Comparison of ENCODE assay signal across 9 cellular contexts in the genomic region with DNA sequence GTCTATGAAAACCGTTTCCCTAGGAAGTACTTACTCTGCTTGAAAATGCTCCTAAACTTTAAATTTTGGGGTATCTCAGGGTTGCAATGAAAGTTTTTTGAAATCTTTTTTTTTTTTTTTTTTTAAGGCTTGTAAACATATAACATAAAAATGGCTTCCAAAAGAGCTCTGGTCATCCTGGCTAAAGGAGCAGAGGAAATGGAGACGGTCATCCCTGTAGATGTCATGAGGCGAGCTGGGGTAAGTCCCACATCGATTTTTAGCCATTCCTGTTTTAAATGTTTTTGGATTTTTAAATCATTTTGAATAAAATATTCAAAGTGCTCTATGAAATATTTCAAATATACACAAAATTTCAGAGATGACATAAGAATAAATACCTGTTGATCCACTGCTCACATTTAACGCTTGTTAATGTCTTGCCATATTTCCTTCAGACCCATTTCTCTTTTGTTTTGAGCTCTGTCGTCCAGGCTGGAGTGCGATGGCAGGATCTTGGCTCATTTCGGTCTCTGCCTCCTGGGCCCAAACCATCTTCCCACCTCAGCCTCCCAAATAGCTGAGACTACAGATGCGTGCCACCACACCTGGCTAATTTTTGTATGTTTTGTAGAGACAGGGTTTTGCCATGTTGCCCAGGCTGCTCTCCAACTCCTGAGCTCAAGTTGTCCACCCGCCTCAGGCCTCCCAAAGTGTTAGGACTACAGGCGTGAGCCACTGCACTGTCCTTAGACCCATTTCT. TPM values are rescaled to one million over a fixed set of nuclear protein-coding genes. Genes with fewer than 3 reads are reported as not detected.
DNase-seq lines count a peak whose midpoint lies in the region; ATAC-seq and TF ChIP-seq lines count a peak whose summit lies in the region.
"Had no signal": no experiment of that assay in that cellular context is flagged by ENCODE, and none has a peak within 500 bp of the region (broad histone marks: within the 10 kb centered on the region; RNA-seq: fewer than 3 reads in every experiment).

No MANE protein-coding gene starts in this region.

- no peaks in the 10 kb centered on the region for H3K27me3 ChIP-seq in GM23338 (ENCODE audit: insufficient read depth)
- no peaks in the 10 kb centered on the region for H3K27me3 ChIP-seq in SJCRH30
- no peaks in the 10 kb centered on the region for H3K27me3 ChIP-seq in esophagus muscularis mucosa

- H3K4me3 ChIP-seq in GM23338 (peak overlapping the region; percentile 92), SJCRH30 (peak overlapping the region; percentile 70), esophagus muscularis mucosa (peak overlapping the region; percentile 72 to 96 (median 94)), skeletal muscle cell (ENCODE audit: low read depth, low read length) (peak overlapping the region; percentile 85)

- H3K27me3 Mint-ChIP-seq in GM23338 (ENCODE audit: insufficient read depth, low read depth, poor library complexity): peaks cover 10% of the 10 kb centered on the region

- H3K4me1 ChIP-seq in GM23338 (ENCODE audit: insufficient read depth) (peaks cover 8% of the 10 kb centered on the region), SJCRH30 (no peaks in the 10 kb centered on the region), esophagus muscularis mucosa (peaks cover 38 to 70% (median 60%) of the 10 kb centered on the region in 4 donors)

- intact Hi-C loops in esophagus muscularis mucosa (cut with DNase I): loop anchor here (10.0 kb wide), 1 partner anchor 892 kb away; no protein-coding TSS in a partner anchor

- H3K4me3 Mint-ChIP-seq in GM23338: peak overlapping the region; percentile 98

- TF ChIP-seq CTCF in GM23338 (conservative IDR thresholded peaks at IDR 0.05; ENCODE audit: low read depth in 2 of 2) (no peak), esophagus muscularis mucosa (IDR thresholded peaks at IDR 0.05) (no peak)

- H3F3A ChIP-seq in GM23338 (replicated peaks; ENCODE audit: low read depth): no peaks in the 10 kb centered on the region; the same call in 1 of the 2 replicates

- no peak for TF ChIP-seq POLR2A in esophagus muscularis mucosa (IDR thresholded peaks at IDR 0.05; ENCODE audit: low read depth)

- TF ChIP-seq EP300 in esophagus muscularis mucosa (IDR thresholded peaks at IDR 0.05): no peak

- peaks cover 6% of the 10 kb centered on the region; the same call in 1 of the 3 replicates for H3K4me1 Mint-ChIP-seq in GM23338

- H4K20me1 ChIP-seq in GM23338 (replicated peaks; ENCODE audit: insufficient read depth): peaks cover 22% of the 10 kb centered on the region

- WGBS in esophagus muscularis mucosa: 83% methylated on average over 11 of the region's 11 CpGs

- no peak overlapping the region for H2AFZ ChIP-seq in GM23338

- H3K79me2 ChIP-seq in GM23338 (replicated peaks; ENCODE audit: insufficient read depth): peaks cover 59% of the 10 kb centered on the region

- in situ Hi-C loops in ACHN (cut with HindIII; ENCODE audit: low pct_ligation_motif_present, low pct_unique_long_range_greater_than_20kb, low sequenced_read_pairs): no loop called here

- H3K36me3 ChIP-seq in GM23338 (ENCODE audit: insufficient read depth) (peaks cover 42% of the 10 kb centered on the region), SJCRH30 (peaks cover 46% of the 10 kb centered on the region), esophagus muscularis mucosa (peaks cover 22 to 50% (median 41%) of the 10 kb centered on the region in 4 donors)

- peak overlapping the region; percentile 88; the same call in 1 of the 2 replicates for H3K27ac Mint-ChIP-seq in GM23338

- no peaks in the 10 kb centered on the region for H3K9me2 ChIP-seq in GM23338 (ENCODE audit: insufficient read depth)

- peak overlapping the region; percentile 88 for H3K4me2 ChIP-seq in GM23338

- DNase-seq in GM23338 (ENCODE audit: low spot score): no peak
- no peak for DNase-seq in SJCRH30
- DNase-seq in esophagus muscularis mucosa (ENCODE audit: extremely low spot score): no peak
- DNase-seq in skeletal muscle cell (ENCODE audit: low read depth): no peak
- no peak for DNase-seq in NCI-H128 (lab: John Stamatoyannopoulos, UW; ENCODE audit: unreplicated experiment)
- no peak for DNase-seq in NCI-H2029 (lab: John Stamatoyannopoulos, UW)
- no peak for DNase-seq in ACHN

- no peaks in the 10 kb centered on the region; the same call in 2 of the 3 replicates for H3K9me3 Mint-ChIP-seq in GM23338

- ATAC-seq in GM23338 (no peak), HG03108 (IDR thresholded peaks at IDR 0.05; ENCODE audit: unreplicated experiment) (no peak)

- peaks cover 55% of the 10 kb centered on the region for H3K36me3 Mint-ChIP-seq in GM23338 (ENCODE audit: low read depth)

- H3K9me3 ChIP-seq in SJCRH30 (replicated peaks) (no peaks in the 10 kb centered on the region), esophagus muscularis mucosa (no peaks in the 10 kb centered on the region)

- peak overlapping the region; percentile 21; the same call in 1 of the 2 replicates for H3K27ac ChIP-seq in GM23338 (ENCODE audit: low read depth)
- no peak overlapping the region; the same call in 1 of the 2 replicates for H3K27ac ChIP-seq in SJCRH30
- peak overlapping the region in 1 of 4 donors; percentile 97 for H3K27ac ChIP-seq in esophagus muscularis mucosa (replicated peaks in 1 of 4)

TF ChIP-seq in GM23338, 12 proteins besides CTCF, POLR2A, EP300 and RAD21 (continues in another document):
- TF ChIP-seq, protein P1, sequence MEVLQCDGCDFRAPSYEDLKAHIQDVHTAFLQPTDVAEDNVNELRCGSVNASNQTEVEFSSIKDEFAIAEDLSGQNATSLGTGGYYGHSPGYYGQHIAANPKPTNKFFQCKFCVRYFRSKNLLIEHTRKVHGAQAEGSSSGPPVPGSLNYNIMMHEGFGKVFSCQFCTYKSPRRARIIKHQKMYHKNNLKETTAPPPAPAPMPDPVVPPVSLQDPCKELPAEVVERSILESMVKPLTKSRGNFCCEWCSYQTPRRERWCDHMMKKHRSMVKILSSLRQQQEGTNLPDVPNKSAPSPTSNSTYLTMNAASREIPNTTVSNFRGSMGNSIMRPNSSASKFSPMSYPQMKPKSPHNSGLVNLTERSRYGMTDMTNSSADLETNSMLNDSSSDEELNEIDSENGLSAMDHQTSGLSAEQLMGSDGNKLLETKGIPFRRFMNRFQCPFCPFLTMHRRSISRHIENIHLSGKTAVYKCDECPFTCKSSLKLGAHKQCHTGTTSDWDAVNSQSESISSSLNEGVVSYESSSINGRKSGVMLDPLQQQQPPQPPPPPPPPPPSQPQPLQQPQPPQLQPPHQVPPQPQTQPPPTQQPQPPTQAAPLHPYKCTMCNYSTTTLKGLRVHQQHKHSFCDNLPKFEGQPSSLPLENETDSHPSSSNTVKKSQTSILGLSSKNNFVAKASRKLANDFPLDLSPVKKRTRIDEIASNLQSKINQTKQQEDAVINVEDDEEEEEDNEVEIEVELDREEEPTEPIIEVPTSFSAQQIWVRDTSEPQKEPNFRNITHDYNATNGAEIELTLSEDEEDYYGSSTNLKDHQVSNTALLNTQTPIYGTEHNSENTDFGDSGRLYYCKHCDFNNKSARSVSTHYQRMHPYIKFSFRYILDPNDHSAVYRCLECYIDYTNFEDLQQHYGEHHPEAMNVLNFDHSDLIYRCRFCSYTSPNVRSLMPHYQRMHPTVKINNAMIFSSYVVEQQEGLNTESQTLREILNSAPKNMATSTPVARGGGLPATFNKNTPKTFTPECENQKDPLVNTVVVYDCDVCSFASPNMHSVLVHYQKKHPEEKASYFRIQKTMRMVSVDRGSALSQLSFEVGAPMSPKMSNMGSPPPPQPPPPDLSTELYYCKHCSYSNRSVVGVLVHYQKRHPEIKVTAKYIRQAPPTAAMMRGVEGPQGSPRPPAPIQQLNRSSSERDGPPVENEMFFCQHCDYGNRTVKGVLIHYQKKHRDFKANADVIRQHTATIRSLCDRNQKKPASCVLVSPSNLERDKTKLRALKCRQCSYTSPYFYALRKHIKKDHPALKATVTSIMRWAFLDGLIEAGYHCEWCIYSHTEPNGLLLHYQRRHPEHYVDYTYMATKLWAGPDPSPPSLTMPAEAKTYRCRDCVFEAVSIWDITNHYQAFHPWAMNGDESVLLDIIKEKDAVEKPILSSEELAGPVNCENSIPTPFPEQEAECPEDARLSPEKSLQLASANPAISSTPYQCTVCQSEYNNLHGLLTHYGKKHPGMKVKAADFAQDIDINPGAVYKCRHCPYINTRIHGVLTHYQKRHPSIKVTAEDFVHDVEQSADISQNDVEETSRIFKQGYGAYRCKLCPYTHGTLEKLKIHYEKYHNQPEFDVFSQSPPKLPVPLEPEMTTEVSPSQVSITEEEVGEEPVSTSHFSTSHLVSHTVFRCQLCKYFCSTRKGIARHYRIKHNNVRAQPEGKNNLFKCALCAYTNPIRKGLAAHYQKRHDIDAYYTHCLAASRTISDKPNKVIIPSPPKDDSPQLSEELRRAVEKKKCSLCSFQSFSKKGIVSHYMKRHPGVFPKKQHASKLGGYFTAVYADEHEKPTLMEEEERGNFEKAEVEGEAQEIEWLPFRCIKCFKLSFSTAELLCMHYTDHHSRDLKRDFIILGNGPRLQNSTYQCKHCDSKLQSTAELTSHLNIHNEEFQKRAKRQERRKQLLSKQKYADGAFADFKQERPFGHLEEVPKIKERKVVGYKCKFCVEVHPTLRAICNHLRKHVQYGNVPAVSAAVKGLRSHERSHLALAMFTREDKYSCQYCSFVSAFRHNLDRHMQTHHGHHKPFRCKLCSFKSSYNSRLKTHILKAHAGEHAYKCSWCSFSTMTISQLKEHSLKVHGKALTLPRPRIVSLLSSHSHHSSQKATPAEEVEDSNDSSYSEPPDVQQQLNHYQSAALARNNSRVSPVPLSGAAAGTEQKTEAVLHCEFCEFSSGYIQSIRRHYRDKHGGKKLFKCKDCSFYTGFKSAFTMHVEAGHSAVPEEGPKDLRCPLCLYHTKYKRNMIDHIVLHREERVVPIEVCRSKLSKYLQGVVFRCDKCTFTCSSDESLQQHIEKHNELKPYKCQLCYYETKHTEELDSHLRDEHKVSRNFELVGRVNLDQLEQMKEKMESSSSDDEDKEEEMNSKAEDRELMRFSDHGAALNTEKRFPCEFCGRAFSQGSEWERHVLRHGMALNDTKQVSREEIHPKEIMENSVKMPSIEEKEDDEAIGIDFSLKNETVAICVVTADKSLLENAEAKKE (CRISPR knock-in tag; IDR thresholded peaks at IDR 0.05): no peak
- no peak for TF ChIP-seq ZNF331 (CRISPR knock-in tag; IDR thresholded peaks at IDR 0.05; ENCODE audit: low read depth)
- TF ChIP-seq STAT1 (IDR thresholded peaks at IDR 0.05; ENCODE audit: unreplicated experiment): no peak
- TF ChIP-seq POLR2AphosphoS5 (IDR thresholded peaks at IDR 0.05; ENCODE audit: low read depth): no peak
- no peak for TF ChIP-seq EZH2 (IDR thresholded peaks at IDR 0.05; ENCODE audit: low read depth, unreplicated experiment)
- no peak for TF ChIP-seq NANOG (IDR thresholded peaks at IDR 0.05; ENCODE audit: borderline replicate concordance)
- TF ChIP-seq EZH2phosphoT487 (IDR thresholded peaks at IDR 0.05; ENCODE audit: unreplicated experiment): no peak
- TF ChIP-seq JUNB (IDR thresholded peaks at IDR 0.05; ENCODE audit: unreplicated experiment): no peak

RNA-seq across cellular contexts. Expression of a gene that starts 1.3 kb away (rescaled TPM):
- total RNA-seq in GM23338 (2014; rRNA removed; shearing (Covaris generic)): 178 and 184 TPM in 2 replicates
- 592 and 679 TPM in 2 replicates for polyA plus RNA-seq in GM23338 (2016; fragmentation: Nextera tagmentation; extraction: Ambion mirVana)
- total RNA-seq in SJCRH30 (2014; rRNA removed; shearing (Covaris generic)): 441 and 456 TPM in 2 replicates
- 100 to 1,000 TPM; 201 to 229 (median 212) TPM for total RNA-seq in esophagus muscularis mucosa

RNA-seq across cellular contexts. Expression of a gene that starts 22.2 kb away (rescaled TPM):
- total RNA-seq in GM23338 (2014; rRNA removed; shearing (Covaris generic)): not detected in 2 replicates
- not detected in 2 replicates for polyA plus RNA-seq in GM23338 (2016; fragmentation: Nextera tagmentation; extraction: Ambion mirVana)
- 0.13 TPM in 1 of 2 replicates, not detected in the other for total RNA-seq in SJCRH30 (2014; rRNA removed; shearing (Covaris generic))
- under 1 TPM in 1 of 4 donors, not detected in 3; 0.17 TPM for total RNA-seq in esophagus muscularis mucosa
- total RNA-seq: cerebellum had no signal
